Comparison of ENCODE assay signal across 33 cellular contexts in genomic region chr7:78022165-78022564, GRCh38.
"Had no signal": no experiment of that assay in that cellular context is flagged by ENCODE, and none has a peak within 500 bp of the region (broad histone marks: within the 10 kb centered on the region; RNA-seq: fewer than 3 reads in every experiment).

No MANE protein-coding gene starts in this region.

- H3K27ac ChIP-seq: adrenal gland, body of pancreas, brain microvascular endothelial cell, breast epithelium, VCaP had no signal

- ATAC-seq: activated CD8-positive, alpha-beta T cell treated with anti-CD3 and anti-CD28 coated beads for 36 hours; activated naive CD4-positive, alpha-beta T cell treated with anti-CD3 and anti-CD28 coated beads, Interleukin-2, amount 50 U/mL, for 72 hours; activated T-cell treated with anti-CD3 and anti-CD28 coated beads, Interleukin-2, amount 50 U/mL, for 4 hours; activated T-cell treated with anti-CD3 and anti-CD28 coated beads, Interleukin-2, amount 50 U/mL, for 72 hours; activated T-helper 17 cell treated with anti-CD3 and anti-CD28 coated beads, Interleukin-2, amount 50 U/mL, for 72 hours; body of pancreas had no signal

- FAIRE-seq: astrocyte, colon, TTC549 had no signal

- H3K4me1 ChIP-seq: breast epithelium had no signal

- H3K27me3 ChIP-seq: adrenal gland, body of pancreas, brain microvascular endothelial cell, breast epithelium had no signal

- DNase-seq: activated B cell treated with CpG ODN at 0.5 μM for 24 hours; activated CD4-positive, alpha-beta memory T cell treated with anti-CD3 and anti-CD28 coated beads for 36 hours; activated CD4-positive, alpha-beta T cell treated with anti-CD3 and anti-CD28 coated beads for 4 hours; activated CD4-positive, alpha-beta T cell treated with anti-CD3 and anti-CD28 coated beads, Interleukin-2, amount 10 ng/mL, durations not matched to agents 24 days and 14 days; activated CD4-positive, alpha-beta T cell treated with anti-CD3 and anti-CD28 coated beads, Interleukin-2, amount 50 U/mL, for 1 hour; activated CD4-positive, alpha-beta T cell treated with anti-CD3 and anti-CD28 coated beads, Interleukin-2, amount 50 U/mL, for 4 hours; activated CD4-positive, CD25-positive, alpha-beta regulatory T cell treated with anti-CD3 and anti-CD28 coated beads, Interleukin-2, amount 50 U/mL, for 72 hours; activated CD8-positive, alpha-beta memory T cell treated with anti-CD3 and anti-CD28 coated beads, Interleukin-2, amount 50 U/mL, for 4 hours; activated CD8-positive, alpha-beta T cell treated with anti-CD3 and anti-CD28 coated beads for 36 hours; activated effector memory CD4-positive, alpha-beta T cell treated with anti-CD3 and anti-CD28 coated beads, Interleukin-2, amount 50 U/mL, for 16 hours; activated gamma-delta T cell treated with Interleukin-2 at 50 U/mL for 16 hours; activated naive CD4-positive, alpha-beta T cell; activated naive CD4-positive, alpha-beta T cell treated with anti-CD3 and anti-CD28 coated beads for 36 hours; activated naive CD4-positive, alpha-beta T cell treated with anti-CD3 and anti-CD28 coated beads, Interleukin-2, amount 50 U/mL, for 16 hours; activated naive CD8-positive, alpha-beta T cell treated with anti-CD3 and anti-CD28 coated beads for 36 hours; activated T-cell treated with anti-CD3 and anti-CD28 coated beads for 4 hours; activated T-cell treated with anti-CD3 and anti-CD28 coated beads, Interleukin-2, amount 50 U/mL, for 1 hour; activated T-cell treated with anti-CD3 and anti-CD28 coated beads, Interleukin-2, amount 50 U/mL, for 4 hours; activated T-cell treated with anti-CD3 and anti-CD28 coated beads, Interleukin-2, amount 50 U/mL, for 72 hours; adrenal gland; amniotic stem cell; aorta; body of pancreas; brain microvascular endothelial cell; central memory CD4-positive, alpha-beta T cell; T-helper 9 cell had no signal

- H3K36me3 ChIP-seq: adrenal gland, brain microvascular endothelial cell, breast epithelium had no signal

- H3K9me3 ChIP-seq: adrenal gland, body of pancreas, breast epithelium had no signal

- H3K4me3 ChIP-seq: adrenal gland, body of pancreas, breast epithelium had no signal
